In genomic region chr2:38948995-38949394, GRCh38 we compare ENCODE assay signal across 15 cellular contexts. TPM values are rescaled to one million over a fixed set of nuclear protein-coding genes. Genes with fewer than 3 reads are reported as not detected.
DNase-seq lines count a peak whose midpoint lies in the region; ATAC-seq and TF ChIP-seq lines count a peak whose summit lies in the region.
"Had no signal": no experiment of that assay in that cellular context is flagged by ENCODE, and none has a peak within 500 bp of the region (broad histone marks: within the 10 kb centered on the region; RNA-seq: fewer than 3 reads in every experiment).

No MANE protein-coding gene starts in this region.

- no peak for ATAC-seq in GM21786 (IDR thresholded peaks at IDR 0.05; ENCODE audit: unreplicated experiment)

- H3K4me3 Mint-ChIP-seq in CD14-positive monocyte, result no peak overlapping the region
- H3K4me3 Mint-ChIP-seq: CD4-positive, CD25-positive, alpha-beta regulatory T cell had no signal

- H3K9me3 Mint-ChIP-seq in CD14-positive monocyte, result peaks cover 0 to 6% (median 4%) of the 10 kb centered on the region in 7 donors
- H3K9me3 Mint-ChIP-seq: CD4-positive, CD25-positive, alpha-beta regulatory T cell had no signal

- no peaks in the 10 kb centered on the region for H3K27me3 Mint-ChIP-seq in CD14-positive monocyte (ENCODE audit: low read depth in 3 of 3)

- H3K27ac Mint-ChIP-seq in CD14-positive monocyte, result peak overlapping the region in 6 of 7 donors; percentile 11 to 66 (median 43)
- H3K27ac Mint-ChIP-seq: CD4-positive, CD25-positive, alpha-beta regulatory T cell had no signal

- intact Hi-C loops in CD14-positive monocyte (cut with micrococcal nuclease) (no loop called here), posterior cingulate gyrus (cut with DNase I) (loop anchor here (10.0 kb wide), 1 partner anchor 276 kb away; no protein-coding TSS in a partner anchor)

- peaks cover 32% of the 10 kb centered on the region for H3K4me1 Mint-ChIP-seq in CD14-positive monocyte
- H3K4me1 Mint-ChIP-seq: CD4-positive, CD25-positive, alpha-beta regulatory T cell had no signal

- TF ChIP-seq CTCF in CD14-positive monocyte (IDR thresholded peaks at IDR 0.05), result no peak

- in situ Hi-C loops in SK-MEL-5 (cut with HindIII; ENCODE audit: low pct_unique_long_range_greater_than_20kb, low sequenced_read_pairs), result no loop called here

- DNase-seq in CD14-positive monocyte (ENCODE audit: low spot score) (no peak), SK-MEL-5 (ENCODE audit: low read depth, low spot score) (peak; percentile 68), globus pallidus (ENCODE audit: low spot score) (peak; percentile 29), pons (ENCODE audit: low spot score) (peak; percentile 56), posterior cingulate gyrus (no peak), NCI-H2171 treated with DMSO at 0.1 percent for 48 hours (lab: John Stamatoyannopoulos, UW) (no peak)
- DNase-seq: 8988T; AML-193; Calu3; CD4-positive, CD25-positive, alpha-beta regulatory T cell; DMS 273 treated with DMSO at 0.1 percent for 48 hours; H7; IMR-90 had no signal

- H3K36me3 Mint-ChIP-seq in CD14-positive monocyte, result no peaks in the 10 kb centered on the region
- H3K36me3 Mint-ChIP-seq: CD4-positive, CD25-positive, alpha-beta regulatory T cell had no signal

RNA-seq across cellular contexts. Expression of gene ARHGEF33, which starts 59.3 kb away (rescaled TPM):
- not detected for polyA plus RNA-seq in CD14-positive monocyte
- not detected in 2 replicates for total RNA-seq in SK-MEL-5 (2014; rRNA removed; shearing (Covaris generic))
- not detected in 2 replicates for polyA plus RNA-seq in SK-MEL-5 (2015; cell fraction: cytosol; rRNA removed)
- 0.09 TPM in 1 of 2 replicates, not detected in the other for polyA plus RNA-seq in SK-MEL-5 (2015; cell fraction: nucleus; rRNA removed)
- total RNA-seq: CD4-positive, CD25-positive, alpha-beta regulatory T cell; Daoy; H7 had no signal

Comparison
In these comparisons a context has a peak if more than half of its experiments do, and no peak if none do; other contexts are left out.
1. DNase-seq: peak in SK-MEL-5 (single experiment), globus pallidus (single experiment) and pons (single experiment); none in CD14-positive monocyte (single experiment), posterior cingulate gyrus (0 of 10) and NCI-H2171 treated with DMSO at 0.1 percent for 48 hours (single experiment).